ENCODE assay signal across 17 cellular contexts in genomic region chr4:88134536-88135361, GRCh38.
"Had no signal": no experiment of that assay in that cellular context is flagged by ENCODE, and none has a peak within 500 bp of the region (broad histone marks: within the 10 kb centered on the region; RNA-seq: fewer than 3 reads in every experiment).

No MANE protein-coding gene starts in this region.

- H3K9me3 ChIP-seq: esophagus muscularis mucosa, gastrocnemius medialis, heart right ventricle, left ventricle myocardium inferior, neutrophil, psoas muscle, right atrium auricular region, upper lobe of left lung, vagina had no signal

- H3K4me1 ChIP-seq: esophagus muscularis mucosa, gastrocnemius medialis, heart right ventricle, left ventricle myocardium inferior, psoas muscle, right atrium auricular region, upper lobe of left lung, vagina had no signal

- FAIRE-seq: endometrium had no signal

- H3K36me3 ChIP-seq: esophagus muscularis mucosa, gastrocnemius medialis, left ventricle myocardium inferior, neutrophil, right atrium auricular region, upper lobe of left lung, vagina had no signal

- DNase-seq: effector memory CD4-positive, alpha-beta T cell; gastrocnemius medialis; heart right ventricle; islet precursor cell; left ventricle myocardium inferior; mesendoderm; naive thymus-derived CD8-positive, alpha-beta T cell; psoas muscle; stimulated activated CD4-positive, alpha-beta T cell treated with anti-CD3 and anti-CD28 coated beads, Interleukin-2, amount 100 ng/mL, for 48 hours; stimulated activated naive CD4-positive, alpha-beta T cell treated with Interleukin-2 at 50 U/mL for 16 hours; upper lobe of left lung had no signal

- H3K27ac ChIP-seq: esophagus muscularis mucosa, gastrocnemius medialis, heart right ventricle, left ventricle myocardium inferior, neutrophil, psoas muscle, right atrium auricular region, upper lobe of left lung, vagina had no signal

- H3K4me3 ChIP-seq: esophagus muscularis mucosa, gastrocnemius medialis, heart right ventricle, left ventricle myocardium inferior, psoas muscle, right atrium auricular region, smooth muscle cell, upper lobe of left lung, vagina had no signal

- ATAC-seq: gastrocnemius medialis; heart right ventricle; naive thymus-derived CD8-positive, alpha-beta T cell; psoas muscle had no signal

- H3K27me3 ChIP-seq: esophagus muscularis mucosa, gastrocnemius medialis, heart right ventricle, neutrophil, right atrium auricular region, upper lobe of left lung, vagina had no signal
